ENCODE assay signal across 21 cellular contexts in genomic region chr12:13038491-13039161, GRCh38. TPM values are rescaled to one million over a fixed set of nuclear protein-coding genes. Genes with fewer than 3 reads are reported as not detected.
DNase-seq lines count a peak whose midpoint lies in the region; ATAC-seq and TF ChIP-seq lines count a peak whose summit lies in the region.
"Had no signal": no experiment of that assay in that cellular context is flagged by ENCODE, and none has a peak within 500 bp of the region (broad histone marks: within the 10 kb centered on the region; RNA-seq: fewer than 3 reads in every experiment).

No MANE protein-coding gene starts in this region.

- peaks cover 3 to 5% of the 10 kb centered on the region in 2 donors for H3K27me3 Mint-ChIP-seq in T-cell
- peaks cover 8% of the 10 kb centered on the region for H3K27me3 Mint-ChIP-seq in activated T-cell treated with anti-CD3 and anti-CD28 coated beads, Interleukin-2, amount 50 U/mL, for 72 hours (ENCODE audit: low read depth)

- POLR2A ChIA-PET in HEK293 (lab: Yijun Ruan, JAX) = interaction anchor here (0.6 to 0.7 kb wide), 2 partner anchors 302 to 308 kb away, joined by 3 read pairs; no protein-coding TSS in a partner anchor
- POLR2A ChIA-PET in T-cell (lab: Charles Lee) = no interaction called here

- H3K36me3 Mint-ChIP-seq in T-cell = no peaks in the 10 kb centered on the region
- H3K36me3 Mint-ChIP-seq in activated T-cell treated with anti-CD3 and anti-CD28 coated beads, Interleukin-2, amount 50 U/mL, for 72 hours (ENCODE audit: insufficient read depth in 2 of 2) = no peaks in the 10 kb centered on the region
- H3K36me3 Mint-ChIP-seq: WTC11 had no signal

- H3K4me3 Mint-ChIP-seq in T-cell = no peak overlapping the region
- no peak overlapping the region for H3K4me3 Mint-ChIP-seq in activated T-cell treated with anti-CD3 and anti-CD28 coated beads, Interleukin-2, amount 50 U/mL, for 72 hours
- H3K4me3 Mint-ChIP-seq: activated naive CD4-positive, alpha-beta T cell treated with anti-CD3 and anti-CD28 coated beads for 36 hours; B cell; central memory CD8-positive, alpha-beta T cell; GM23338; WTC11 had no signal

- ATAC-seq in T-cell (replicated peaks in 1 of 4) = no peak
- ATAC-seq in activated T-cell treated with anti-CD3 and anti-CD28 coated beads, Interleukin-2, amount 50 U/mL, for 72 hours (replicated peaks in 1 of 2) = no peak
- ATAC-seq: GM23338, left lobe of liver, WTC11 had no signal

- no peaks in the 10 kb centered on the region for H3K4me1 Mint-ChIP-seq in T-cell
- H3K4me1 Mint-ChIP-seq in activated T-cell treated with anti-CD3 and anti-CD28 coated beads, Interleukin-2, amount 50 U/mL, for 72 hours (ENCODE audit: low read depth) = no peaks in the 10 kb centered on the region
- H3K4me1 Mint-ChIP-seq: central memory CD8-positive, alpha-beta T cell had no signal

- no peaks in the 10 kb centered on the region for H3K36me3 ChIP-seq in HEK293 (ENCODE audit: control insufficient read depth in 2 of 2, insufficient read depth in 1 of 2, low read length in 2 of 2)
- H3K36me3 ChIP-seq: Peyer's patch had no signal

- H3K9me3 Mint-ChIP-seq in T-cell = no peaks in the 10 kb centered on the region
- H3K9me3 Mint-ChIP-seq in activated T-cell treated with anti-CD3 and anti-CD28 coated beads, Interleukin-2, amount 50 U/mL, for 72 hours = no peaks in the 10 kb centered on the region
- H3K9me3 Mint-ChIP-seq: activated naive CD4-positive, alpha-beta T cell treated with anti-CD3 and anti-CD28 coated beads for 36 hours; central memory CD8-positive, alpha-beta T cell; GM23338; WTC11 had no signal

- peaks cover 7% of the 10 kb centered on the region for H3K4me1 ChIP-seq in HEK293 (ENCODE audit: control insufficient read depth, insufficient read depth, low read length)
- H3K4me1 ChIP-seq: testis had no signal

- TF ChIP-seq CTCF in HEK293 (tag by site-specific recombination; IDR thresholded peaks at IDR 0.05) = no peak
- TF ChIP-seq CTCF in cardiac fibroblast (IDR thresholded peaks at IDR 0.05; ENCODE audit: low read depth, low read length) = no peak

- H3K27ac ChIP-seq in HEK293 (ENCODE audit: extremely low read depth, low read depth, low read length) = no peak overlapping the region
- H3K27ac ChIP-seq: testis had no signal

- H3K4me3 ChIP-seq in HEK293 (ENCODE audit: low read depth, low read length) (no peak overlapping the region), cardiac fibroblast (replicated peaks in 1 of 2; ENCODE audit: low read depth in 2 of 2, low read length in 2 of 2) (no peak overlapping the region)
- H3K4me3 ChIP-seq: GM23338, Peyer's patch, testis had no signal

- H3K27ac Mint-ChIP-seq in T-cell = no peak overlapping the region
- H3K27ac Mint-ChIP-seq in activated T-cell treated with anti-CD3 and anti-CD28 coated beads, Interleukin-2, amount 50 U/mL, for 72 hours = no peak overlapping the region
- H3K27ac Mint-ChIP-seq: activated naive CD4-positive, alpha-beta T cell treated with anti-CD3 and anti-CD28 coated beads for 36 hours; B cell; GM23338; WTC11 had no signal

- CTCF ChIA-PET in HEK293 (lab: Yijun Ruan, JAX) = interaction anchor here (1.0 kb wide), 1 partner anchor 119 kb away, joined by 3 read pairs; no protein-coding TSS in a partner anchor
- CTCF ChIA-PET in T-cell (lab: Charles Lee) = interaction anchor here in 1 of 2 donors (0.6 to 1.1 kb wide), 2 partner anchors 25 to 55 kb away, joined by 3 to 5 read pairs; no protein-coding TSS in a partner anchor

- H3K9me3 ChIP-seq in HEK293 (ENCODE audit: control insufficient read depth, insufficient read depth, low read depth, low read length) = no peaks in the 10 kb centered on the region
- H3K9me3 ChIP-seq: Peyer's patch, testis had no signal

- DNase-seq in AG08396 (ENCODE audit: low spot score) = peak; percentile 62
- peak; percentile 72 to 84 for DNase-seq in cardiac fibroblast (ENCODE audit: low read depth in 2 of 2)
- DNase-seq in kidney tubule cell (ENCODE audit: low spot score) = peak; percentile 13
- DNase-seq in HUDEP-2 (lab: John Stamatoyannopoulos, UW; ENCODE audit: unreplicated experiment in 76 of 76) = no peak
- no peak for DNase-seq in NCI-H1092 (lab: John Stamatoyannopoulos, UW)
- no peak for DNase-seq in T-cell
- no peak for DNase-seq in activated T-cell treated with anti-CD3 and anti-CD28 coated beads, Interleukin-2, amount 50 U/mL, for 72 hours
- DNase-seq: activated CD8-positive, alpha-beta memory T cell treated with anti-CD3 and anti-CD28 coated beads, Interleukin-2, amount 50 U/mL, for 4 hours; activated naive CD4-positive, alpha-beta T cell treated with anti-CD3 and anti-CD28 coated beads for 36 hours; DMS153; hypothalamus; NCI-H1048; NCI-H774; Peyer's patch; testis had no signal

TF ChIP-seq in HEK293, 187 proteins besides CTCF, POLR2A, EP300 and RAD21:
- TF ChIP-seq, protein P1, sequence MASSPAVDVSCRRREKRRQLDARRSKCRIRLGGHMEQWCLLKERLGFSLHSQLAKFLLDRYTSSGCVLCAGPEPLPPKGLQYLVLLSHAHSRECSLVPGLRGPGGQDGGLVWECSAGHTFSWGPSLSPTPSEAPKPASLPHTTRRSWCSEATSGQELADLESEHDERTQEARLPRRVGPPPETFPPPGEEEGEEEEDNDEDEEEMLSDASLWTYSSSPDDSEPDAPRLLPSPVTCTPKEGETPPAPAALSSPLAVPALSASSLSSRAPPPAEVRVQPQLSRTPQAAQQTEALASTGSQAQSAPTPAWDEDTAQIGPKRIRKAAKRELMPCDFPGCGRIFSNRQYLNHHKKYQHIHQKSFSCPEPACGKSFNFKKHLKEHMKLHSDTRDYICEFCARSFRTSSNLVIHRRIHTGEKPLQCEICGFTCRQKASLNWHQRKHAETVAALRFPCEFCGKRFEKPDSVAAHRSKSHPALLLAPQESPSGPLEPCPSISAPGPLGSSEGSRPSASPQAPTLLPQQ (tag by site-specific recombination; IDR thresholded peaks at IDR 0.05) = 0 out of 2 replicates have a peak, but pooled peaks have one; percentile 18
- TF ChIP-seq ZEB2 (tag by site-specific recombination; IDR thresholded peaks at IDR 0.05) (no peak), ZNF747 (tag by site-specific recombination; IDR thresholded peaks at IDR 0.05) (no peak), ZSCAN23 (tag by site-specific recombination; IDR thresholded peaks at IDR 0.05) (no peak)

RNA-seq across cellular contexts. Expression of gene FAM234B, which starts 5.6 kb away (rescaled TPM):
- total RNA-seq in T-cell = 1 to 10 TPM; 4.3 to 5.8 (median 4.6) TPM
- total RNA-seq in activated T-cell treated with anti-CD3 and anti-CD28 coated beads, Interleukin-2, amount 50 U/mL, for 72 hours = 1 to 10 TPM; 6.6 to 7.8 TPM

RNA-seq across cellular contexts. Expression of gene HEBP1, which starts 38.6 kb away (rescaled TPM):
- total RNA-seq in T-cell = 10 to 100 TPM; 12.5 to 15.9 (median 15.0) TPM
- 10 to 100 TPM; 28.3 to 30.4 TPM for total RNA-seq in activated T-cell treated with anti-CD3 and anti-CD28 coated beads, Interleukin-2, amount 50 U/mL, for 72 hours

Comparison
In these comparisons a context has a peak if more than half of its experiments do, and no peak if none do; other contexts are left out.
1. DNase-seq: peak in AG08396 (single experiment), cardiac fibroblast (2 of 2) and kidney tubule cell (single experiment); none in HUDEP-2 (0 of 76), NCI-H1092 (single experiment), T-cell (0 of 34) and activated T-cell treated with anti-CD3 and anti-CD28 coated beads, Interleukin-2, amount 50 U/mL, for 72 hours (0 of 2).